ENCODE assay signal across 33 cellular contexts in genomic region chr2:59569124-59569523, GRCh38.
"Had no signal": no experiment of that assay in that cellular context is flagged by ENCODE, and none has a peak within 500 bp of the region (broad histone marks: within the 10 kb centered on the region; RNA-seq: fewer than 3 reads in every experiment).

No MANE protein-coding gene starts in this region.

- FAIRE-seq: astrocyte, TTC549 had no signal

- H3K9me3 Mint-ChIP-seq: activated B cell treated with CpG ODN at 0.5 μM for 24 hours; activated CD4-positive, alpha-beta memory T cell treated with anti-CD3 and anti-CD28 coated beads for 36 hours; activated CD4-positive, alpha-beta T cell treated with anti-CD3 and anti-CD28 coated beads, Interleukin-2, amount 10 ng/mL, durations not matched to agents 24 days and 14 days; activated CD8-positive, alpha-beta T cell treated with anti-CD3 and anti-CD28 coated beads for 36 hours; activated naive CD4-positive, alpha-beta T cell treated with anti-CD3 and anti-CD28 coated beads for 36 hours; activated naive CD4-positive, alpha-beta T cell treated with anti-CD3 and anti-CD28 coated beads, Interleukin-2, amount 50 U/mL, for 72 hours; activated naive CD8-positive, alpha-beta T cell treated with anti-CD3 and anti-CD28 coated beads for 36 hours; activated T-cell treated with anti-CD3 and anti-CD28 coated beads, Interleukin-2, amount 50 U/mL, for 4 hours; activated T-cell treated with anti-CD3 and anti-CD28 coated beads, Interleukin-2, amount 50 U/mL, for 72 hours; activated T-helper 1 cell treated with anti-CD3 and anti-CD28 coated beads, Interleukin-12 subunit alpha, Interleukin-12 subunit beta, Interleukin-2, Interleukin-4 antibody, amounts not matched to agents 30 ng/mL and 10 ng/mL and 1 ng/mL, durations not matched to agents 14 hours and 24 hours and 36 hours had no signal

- ATAC-seq: activated CD8-positive, alpha-beta T cell treated with anti-CD3 and anti-CD28 coated beads for 36 hours; activated naive CD4-positive, alpha-beta T cell treated with anti-CD3 and anti-CD28 coated beads, Interleukin-2, amount 50 U/mL, for 72 hours; activated T-cell treated with anti-CD3 and anti-CD28 coated beads, Interleukin-2, amount 50 U/mL, for 4 hours; activated T-cell treated with anti-CD3 and anti-CD28 coated beads, Interleukin-2, amount 50 U/mL, for 72 hours; activated T-helper 17 cell treated with anti-CD3 and anti-CD28 coated beads, Interleukin-2, amount 50 U/mL, for 72 hours; body of pancreas; T-helper 17 cell had no signal

- H3K27me3 ChIP-seq: adrenal gland, body of pancreas, brain microvascular endothelial cell, breast epithelium had no signal

- H3K4me3 Mint-ChIP-seq: activated B cell treated with CpG ODN at 0.5 μM for 24 hours; activated CD4-positive, alpha-beta memory T cell treated with anti-CD3 and anti-CD28 coated beads for 36 hours; activated CD4-positive, alpha-beta T cell treated with anti-CD3 and anti-CD28 coated beads, Interleukin-2, amount 10 ng/mL, durations not matched to agents 24 days and 14 days; activated CD8-positive, alpha-beta T cell treated with anti-CD3 and anti-CD28 coated beads for 36 hours; activated naive CD4-positive, alpha-beta T cell treated with anti-CD3 and anti-CD28 coated beads for 36 hours; activated naive CD8-positive, alpha-beta T cell treated with anti-CD3 and anti-CD28 coated beads for 36 hours; activated T-cell treated with anti-CD3 and anti-CD28 coated beads, Interleukin-2, amount 50 U/mL, for 4 hours; activated T-cell treated with anti-CD3 and anti-CD28 coated beads, Interleukin-2, amount 50 U/mL, for 72 hours; activated T-helper 1 cell treated with anti-CD3 and anti-CD28 coated beads, Interleukin-12 subunit alpha, Interleukin-12 subunit beta, Interleukin-2, Interleukin-4 antibody, amounts not matched to agents 30 ng/mL and 10 ng/mL and 1 ng/mL, durations not matched to agents 14 hours and 24 hours and 36 hours; activated T-helper 17 cell treated with anti-CD3 and anti-CD28 coated beads, Interleukin-2, amount 50 U/mL, for 72 hours; T-helper 17 cell had no signal

- H3K36me3 Mint-ChIP-seq: activated CD4-positive, alpha-beta memory T cell treated with anti-CD3 and anti-CD28 coated beads for 36 hours; activated naive CD4-positive, alpha-beta T cell treated with anti-CD3 and anti-CD28 coated beads, Interleukin-2, amount 50 U/mL, for 72 hours; activated naive CD8-positive, alpha-beta T cell treated with anti-CD3 and anti-CD28 coated beads for 36 hours had no signal

- H3K27ac Mint-ChIP-seq: activated B cell treated with CpG ODN at 0.5 μM for 24 hours; activated CD4-positive, alpha-beta memory T cell treated with anti-CD3 and anti-CD28 coated beads for 36 hours; activated CD4-positive, alpha-beta T cell treated with anti-CD3 and anti-CD28 coated beads, Interleukin-2, amount 10 ng/mL, durations not matched to agents 24 days and 14 days; activated CD8-positive, alpha-beta T cell treated with anti-CD3 and anti-CD28 coated beads for 36 hours; activated naive CD4-positive, alpha-beta T cell treated with anti-CD3 and anti-CD28 coated beads for 36 hours; activated naive CD4-positive, alpha-beta T cell treated with anti-CD3 and anti-CD28 coated beads, Interleukin-2, amount 50 U/mL, for 72 hours; activated naive CD8-positive, alpha-beta T cell treated with anti-CD3 and anti-CD28 coated beads for 36 hours; activated T-cell treated with anti-CD3 and anti-CD28 coated beads, Interleukin-2, amount 50 U/mL, for 72 hours; activated T-helper 1 cell treated with anti-CD3 and anti-CD28 coated beads, Interleukin-12 subunit alpha, Interleukin-12 subunit beta, Interleukin-2, Interleukin-4 antibody, amounts not matched to agents 30 ng/mL and 10 ng/mL and 1 ng/mL, durations not matched to agents 14 hours and 24 hours and 36 hours; activated T-helper 17 cell treated with anti-CD3 and anti-CD28 coated beads, Interleukin-2, amount 50 U/mL, for 72 hours; T-helper 17 cell had no signal

- H3K9me3 ChIP-seq: adrenal gland, body of pancreas, breast epithelium had no signal

- DNase-seq: activated B cell treated with CpG ODN at 0.5 μM for 24 hours; activated CD4-positive, alpha-beta memory T cell treated with anti-CD3 and anti-CD28 coated beads for 36 hours; activated CD4-positive, alpha-beta T cell treated with anti-CD3 and anti-CD28 coated beads for 4 hours; activated CD4-positive, alpha-beta T cell treated with anti-CD3 and anti-CD28 coated beads, Interleukin-2, amount 10 ng/mL, durations not matched to agents 24 days and 14 days; activated CD4-positive, alpha-beta T cell treated with anti-CD3 and anti-CD28 coated beads, Interleukin-2, amount 50 U/mL, for 1 hour; activated CD4-positive, alpha-beta T cell treated with anti-CD3 and anti-CD28 coated beads, Interleukin-2, amount 50 U/mL, for 4 hours; activated CD4-positive, CD25-positive, alpha-beta regulatory T cell treated with anti-CD3 and anti-CD28 coated beads, Interleukin-2, amount 50 U/mL, for 72 hours; activated CD8-positive, alpha-beta memory T cell treated with anti-CD3 and anti-CD28 coated beads, Interleukin-2, amount 50 U/mL, for 4 hours; activated CD8-positive, alpha-beta T cell treated with anti-CD3 and anti-CD28 coated beads for 36 hours; activated effector memory CD4-positive, alpha-beta T cell treated with anti-CD3 and anti-CD28 coated beads, Interleukin-2, amount 50 U/mL, for 16 hours; activated gamma-delta T cell treated with Interleukin-2 at 50 U/mL for 16 hours; activated naive CD4-positive, alpha-beta T cell; activated naive CD4-positive, alpha-beta T cell treated with anti-CD3 and anti-CD28 coated beads for 36 hours; activated naive CD4-positive, alpha-beta T cell treated with anti-CD3 and anti-CD28 coated beads, Interleukin-2, amount 50 U/mL, for 16 hours; activated naive CD8-positive, alpha-beta T cell treated with anti-CD3 and anti-CD28 coated beads for 36 hours; activated T-cell treated with anti-CD3 and anti-CD28 coated beads for 4 hours; activated T-cell treated with anti-CD3 and anti-CD28 coated beads, Interleukin-2, amount 50 U/mL, for 1 hour; activated T-cell treated with anti-CD3 and anti-CD28 coated beads, Interleukin-2, amount 50 U/mL, for 4 hours; activated T-cell treated with anti-CD3 and anti-CD28 coated beads, Interleukin-2, amount 50 U/mL, for 72 hours; adrenal gland; amniotic stem cell; aorta; body of pancreas; brain microvascular endothelial cell; central memory CD4-positive, alpha-beta T cell; T-helper 17 cell; T1000 had no signal

- H3K27ac ChIP-seq: adrenal gland, body of pancreas, brain microvascular endothelial cell, breast epithelium had no signal

- H3K4me1 ChIP-seq: adrenal gland, body of pancreas, breast epithelium had no signal

- H3K27me3 Mint-ChIP-seq: activated B cell treated with CpG ODN at 0.5 μM for 24 hours; activated CD4-positive, alpha-beta memory T cell treated with anti-CD3 and anti-CD28 coated beads for 36 hours; activated CD4-positive, alpha-beta T cell treated with anti-CD3 and anti-CD28 coated beads, Interleukin-2, amount 10 ng/mL, durations not matched to agents 24 days and 14 days; activated CD8-positive, alpha-beta T cell treated with anti-CD3 and anti-CD28 coated beads for 36 hours; activated naive CD8-positive, alpha-beta T cell treated with anti-CD3 and anti-CD28 coated beads for 36 hours; activated T-helper 17 cell treated with anti-CD3 and anti-CD28 coated beads, Interleukin-2, amount 50 U/mL, for 72 hours; T-helper 17 cell had no signal

- H3K4me1 Mint-ChIP-seq: activated B cell treated with CpG ODN at 0.5 μM for 24 hours; activated CD4-positive, alpha-beta T cell treated with anti-CD3 and anti-CD28 coated beads, Interleukin-2, amount 10 ng/mL, durations not matched to agents 24 days and 14 days; activated naive CD8-positive, alpha-beta T cell treated with anti-CD3 and anti-CD28 coated beads for 36 hours; activated T-helper 17 cell treated with anti-CD3 and anti-CD28 coated beads, Interleukin-2, amount 50 U/mL, for 72 hours; T-helper 17 cell had no signal
